ENCODE assay signal across 19 cellular contexts in the genomic region with DNA sequence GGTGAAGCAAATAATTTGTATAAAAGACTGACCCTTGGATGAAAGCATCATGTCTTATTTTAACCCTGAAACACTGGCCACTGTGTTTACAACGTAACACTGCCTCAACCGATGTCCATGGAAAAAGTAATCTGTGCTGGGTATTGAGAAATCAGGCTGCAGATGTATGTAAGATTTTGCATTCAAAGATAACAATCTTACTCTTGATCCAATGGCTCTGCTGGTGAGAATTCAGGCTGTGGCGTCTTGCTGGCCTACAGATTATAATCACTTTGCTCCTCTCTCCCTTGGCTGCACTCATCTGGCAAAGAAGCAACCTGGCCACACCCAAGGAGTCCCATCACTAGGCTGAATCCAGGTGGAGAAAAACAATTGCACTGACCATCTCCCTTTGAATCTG. TPM values are rescaled to one million over a fixed set of nuclear protein-coding genes. Genes with fewer than 3 reads are reported as not detected.
DNase-seq lines count a peak whose midpoint lies in the region; ATAC-seq, FAIRE-seq and TF ChIP-seq lines count a peak whose summit lies in the region.
"Had no signal": no experiment of that assay in that cellular context is flagged by ENCODE, and none has a peak within 500 bp of the region (broad histone marks: within the 10 kb centered on the region; RNA-seq: fewer than 3 reads in every experiment).

No MANE protein-coding gene starts in this region.

- H3K23ac ChIP-seq in mesenchymal stem cell (ENCODE audit: low read length in 2 of 2) = no peak overlapping the region

- H3K4me1 ChIP-seq in GM23338 (ENCODE audit: insufficient read depth) (peaks cover 66% of the 10 kb centered on the region), endothelial cell of umbilical vein (ENCODE audit: control insufficient read depth, extremely low read depth, insufficient read depth, low read length) (no peaks in the 10 kb centered on the region), mesenchymal stem cell (ENCODE audit: control insufficient read depth, insufficient read depth, low read depth, low read length) (peaks cover 2% of the 10 kb centered on the region)

- H3K4me2 ChIP-seq in GM23338 = no peak overlapping the region
- no peak overlapping the region for H3K4me2 ChIP-seq in endothelial cell of umbilical vein (ENCODE audit: insufficient read depth, low read length)
- no peak overlapping the region for H3K4me2 ChIP-seq in mesenchymal stem cell (ENCODE audit: low read length, poor library complexity, severe bottlenecking)
- H3K4me2 ChIP-seq: A549, KMS-11 had no signal

- no peak for ATAC-seq in GM23338
- ATAC-seq: A549, SK-N-SH treated with all-trans-retinoic acid at 6 μM for 48 hours had no signal

- no peak overlapping the region for H3K27ac ChIP-seq in GM23338 (ENCODE audit: low read depth)
- no peak overlapping the region for H3K27ac ChIP-seq in endothelial cell of umbilical vein (ENCODE audit: insufficient read depth, low read depth, low read length)
- H3K27ac ChIP-seq in mesenchymal stem cell (ENCODE audit: low read length, poor library complexity, severe bottlenecking) = no peak overlapping the region
- H3K27ac ChIP-seq: A549, KMS-11 had no signal

- peaks cover 2% of the 10 kb centered on the region; the same call in 2 of the 3 replicates for H3K36me3 Mint-ChIP-seq in GM23338 (ENCODE audit: low read depth)
- H3K36me3 Mint-ChIP-seq: CD4-positive, alpha-beta memory T cell had no signal

- no peak overlapping the region for H3K14ac ChIP-seq in mesenchymal stem cell (ENCODE audit: low read length in 2 of 2)

- no peak overlapping the region for H3K18ac ChIP-seq in mesenchymal stem cell (ENCODE audit: low read depth in 1 of 2, low read length in 2 of 2)

- dilution Hi-C loops in endothelial cell of umbilical vein (cut with MboI; ENCODE audit: extremely low pct_ligation_motif_present, low sequenced_read_pairs) = no loop called here

- H3K4ac ChIP-seq in mesenchymal stem cell (ENCODE audit: low read depth in 1 of 2, low read length in 2 of 2) = no peak overlapping the region

- TF ChIP-seq POLR2A in endothelial cell of umbilical vein (IDR thresholded peaks at IDR 0.05; ENCODE audit: low read depth, low read length) = no peak

- no peaks in the 10 kb centered on the region; the same call in 2 of the 3 replicates for H3K9me3 Mint-ChIP-seq in GM23338

- H3K9me2 ChIP-seq in GM23338 (ENCODE audit: insufficient read depth) = no peaks in the 10 kb centered on the region

- H2BK15ac ChIP-seq in mesenchymal stem cell (ENCODE audit: low read depth, poor library complexity, severe bottlenecking) = no peak overlapping the region

- intact Hi-C loops in endothelial cell of umbilical vein (cut with micrococcal nuclease) = no loop called here

- no peak overlapping the region for H4K91ac ChIP-seq in mesenchymal stem cell (ENCODE audit: low read length)

- no peaks in the 10 kb centered on the region for H3F3A ChIP-seq in GM23338 (replicated peaks; ENCODE audit: low read depth)

- peak overlapping the region; percentile 3; the same call in 1 of the 2 replicates for H3K27ac Mint-ChIP-seq in GM23338
- H3K27ac Mint-ChIP-seq: CD4-positive, alpha-beta memory T cell had no signal

- H3K36me3 ChIP-seq in GM23338 (ENCODE audit: insufficient read depth) (no peaks in the 10 kb centered on the region), endothelial cell of umbilical vein (ENCODE audit: control insufficient read depth in 2 of 2, extremely low read depth in 1 of 2, insufficient read depth in 2 of 2, low read length in 2 of 2) (no peaks in the 10 kb centered on the region), mesenchymal stem cell (ENCODE audit: control insufficient read depth in 1 of 2, insufficient read depth in 2 of 2, low read depth in 1 of 2, low read length in 2 of 2) (no peaks in the 10 kb centered on the region)

- no peak overlapping the region for H2AK5ac ChIP-seq in mesenchymal stem cell (ENCODE audit: low read length, severe bottlenecking)

- CTCF ChIA-PET in endothelial cell of umbilical vein (lab: Charles Lee) = no interaction called here

- H4K20me1 ChIP-seq in GM23338 (replicated peaks; ENCODE audit: insufficient read depth) (peaks cover 69% of the 10 kb centered on the region), endothelial cell of umbilical vein (replicated peaks; ENCODE audit: control insufficient read depth, extremely low read depth, insufficient read depth, low read length) (no peaks in the 10 kb centered on the region)

- peaks cover 68% of the 10 kb centered on the region for H3K4me1 Mint-ChIP-seq in GM23338
- H3K4me1 Mint-ChIP-seq: CD4-positive, alpha-beta memory T cell had no signal

- H3K27me3 ChIP-seq in GM23338 (ENCODE audit: insufficient read depth) (no peaks in the 10 kb centered on the region), endothelial cell of umbilical vein (ENCODE audit: control insufficient read depth in 2 of 2, insufficient read depth in 2 of 2, low read length in 2 of 2) (no peaks in the 10 kb centered on the region), mesenchymal stem cell (ENCODE audit: control insufficient read depth in 1 of 2, insufficient read depth in 1 of 2, low read length in 2 of 2) (no peaks in the 10 kb centered on the region)

- FAIRE-seq in endothelial cell of umbilical vein (lab: Jason Lieb, UNC) = no peak
- FAIRE-seq: A549, H1, RCC 7860 had no signal

- no peak overlapping the region for H2BK120ac ChIP-seq in mesenchymal stem cell (ENCODE audit: low read depth, low read length)

- H2AFZ ChIP-seq in GM23338 (no peak overlapping the region), endothelial cell of umbilical vein (ENCODE audit: low read depth, low read length) (no peak overlapping the region), mesenchymal stem cell (ENCODE audit: low read depth, low read length) (no peak overlapping the region)

- POLR2A ChIA-PET in endothelial cell of umbilical vein (lab: Charles Lee) = no interaction called here

- H3K79me2 ChIP-seq in GM23338 (replicated peaks; ENCODE audit: insufficient read depth) (no peaks in the 10 kb centered on the region), endothelial cell of umbilical vein (ENCODE audit: control insufficient read depth, insufficient read depth, low read length) (peaks cover 73% of the 10 kb centered on the region)

- H2BK12ac ChIP-seq in mesenchymal stem cell (ENCODE audit: low read length in 2 of 2) = no peak overlapping the region

- H3K4me3 ChIP-seq in GM23338 (no peak overlapping the region), endothelial cell of umbilical vein (replicated peaks in 1 of 3; ENCODE audit: insufficient read depth in 1 of 3, low read depth in 1 of 3, low read length in 3 of 3) (no peak overlapping the region), mesenchymal stem cell (ENCODE audit: insufficient read depth in 1 of 2, low read depth in 1 of 2, low read length in 2 of 2) (no peak overlapping the region)
- H3K4me3 ChIP-seq: A549 had no signal

- no peaks in the 10 kb centered on the region for H3K9me1 ChIP-seq in endothelial cell of umbilical vein (replicated peaks; ENCODE audit: control insufficient read depth, extremely low read depth, insufficient read depth, low read length)

- H2BK5ac ChIP-seq in mesenchymal stem cell (ENCODE audit: low read depth, low read length, poor library complexity, severe bottlenecking) = no peak overlapping the region

- no peak for DNase-seq in GM23338 (ENCODE audit: low spot score)
- DNase-seq in RPMI7951 (ENCODE audit: low read depth) = peak; percentile 6
- DNase-seq in endothelial cell of umbilical vein (ENCODE audit: low read depth, low spot score) = no peak
- peak; percentile 76 for DNase-seq in mesenchymal stem cell
- DNase-seq in NCI-H1105 treated with DMSO at 0.1 percent for 48 hours (lab: John Stamatoyannopoulos, UW) = no peak
- no peak for DNase-seq in NCI-H1092 (lab: John Stamatoyannopoulos, UW)
- no peak for DNase-seq in LoVo (ENCODE audit: low spot score)
- DNase-seq in GM19240 (ENCODE audit: insufficient read length, low spot score) = no peak
- DNase-seq: CD4-positive, alpha-beta memory T cell; DMS53; MM.1S; NCI-H1092 treated with DMSO at 0.1 percent for 48 hours; NCI-H1694; SHP77 treated with DMSO at 0.1 percent for 48 hours had no signal

- peak overlapping the region; percentile 40 for H4K8ac ChIP-seq in mesenchymal stem cell (ENCODE audit: low read length)

- no peak overlapping the region for H3K9ac ChIP-seq in endothelial cell of umbilical vein (replicated peaks; ENCODE audit: extremely low read depth, insufficient read depth, low read length)
- H3K9ac ChIP-seq in mesenchymal stem cell (ENCODE audit: low read length) = no peak overlapping the region
- H3K9ac ChIP-seq: KMS-11 had no signal

- H3K27me3 Mint-ChIP-seq in GM23338 (ENCODE audit: insufficient read depth, low read depth, poor library complexity) = no peaks in the 10 kb centered on the region

- H3K4me3 Mint-ChIP-seq in GM23338 = no peak overlapping the region
- H3K4me3 Mint-ChIP-seq: CD4-positive, alpha-beta memory T cell had no signal

- no TSS peak for BruUV-seq in endothelial cell of umbilical vein (replicated peaks; lab: Mats Ljungman, UMichigan)

- 35% methylated on average over 3 of the region's 3 CpGs for WGBS in mesenchymal stem cell

- peaks cover 45% of the 10 kb centered on the region for H3K79me1 ChIP-seq in mesenchymal stem cell (replicated peaks; ENCODE audit: low read length, poor library complexity, severe bottlenecking)

- TF ChIP-seq CTCF in GM23338 (conservative IDR thresholded peaks at IDR 0.05; ENCODE audit: low read depth in 2 of 2) (no peak), endothelial cell of umbilical vein (IDR thresholded peaks at IDR 0.05; ENCODE audit: extremely low read depth in 1 of 2, insufficient read depth in 1 of 2, low read depth in 1 of 2, low read length in 2 of 2) (no peak)

- H3K9me3 ChIP-seq in endothelial cell of umbilical vein (replicated peaks; ENCODE audit: control insufficient read depth, insufficient read depth, low read length) = no peaks in the 10 kb centered on the region
- H3K9me3 ChIP-seq in mesenchymal stem cell (ENCODE audit: control insufficient read depth, low read length) = no peaks in the 10 kb centered on the region
- H3K9me3 ChIP-seq: A549 had no signal

TF ChIP-seq in endothelial cell of umbilical vein, 7 proteins besides CTCF, POLR2A, EP300 and RAD21 (continues in another document):
- TF ChIP-seq GATA2 (IDR thresholded peaks at IDR 0.05; ENCODE audit: insufficient read depth, insufficient read length, low read depth, low read length) = peak; percentile 17

RNA-seq across cellular contexts. Expression of a gene that starts 7.5 kb away (rescaled TPM):
- total RNA-seq in GM23338 (2014; rRNA removed; shearing (Covaris generic)) = 73.9 and 75.3 TPM in 2 replicates
- polyA plus RNA-seq in GM23338 (2016; fragmentation: Nextera tagmentation; extraction: Ambion mirVana) = 14.1 and 16.2 TPM in 2 replicates
- total RNA-seq in RPMI7951 (2014; rRNA removed; shearing (Covaris generic)) = 12.4 and 12.9 TPM in 2 replicates
- 34.4 and 36.2 TPM in 2 replicates for total RNA-seq in endothelial cell of umbilical vein
- 13.1 and 17.2 TPM in 2 replicates for polyA plus RNA-seq in endothelial cell of umbilical vein
- polyA plus RNA-seq in endothelial cell of umbilical vein (2011; cell fraction: cytosol; rRNA removed) = 15.1 and 15.7 TPM in 2 replicates
- 40.0 and 42.2 TPM in 2 replicates for polyA plus RNA-seq in endothelial cell of umbilical vein (2011; cell fraction: nucleus; rRNA removed)
- 28.2 and 34.4 TPM in 2 replicates for polyA plus RNA-seq in endothelial cell of umbilical vein (2012)
- polyA minus RNA-seq in endothelial cell of umbilical vein = 87.4 and 135 TPM in 2 replicates
- polyA minus RNA-seq in endothelial cell of umbilical vein (2011; cell fraction: cytosol; rRNA and poly(A)+ RNA removed) = 6.7 TPM
- 67.8 and 132 TPM in 2 replicates for polyA minus RNA-seq in endothelial cell of umbilical vein (2011; cell fraction: nucleus; rRNA and poly(A)+ RNA removed)
- 19.9 TPM for polyA plus RNA-seq in mesenchymal stem cell (2013, experiment 1 of 2)
- 19.8 TPM for polyA plus RNA-seq in mesenchymal stem cell (2013, experiment 2 of 2)

Comparison
In these comparisons a context has a peak if more than half of its experiments do, and no peak if none do; other contexts are left out.
1. DNase-seq: peak in RPMI7951 (single experiment) and mesenchymal stem cell (single experiment); none in GM23338 (single experiment), endothelial cell of umbilical vein (single experiment), NCI-H1105 treated with DMSO at 0.1 percent for 48 hours (single experiment), NCI-H1092 (single experiment), LoVo (single experiment) and GM19240 (single experiment).